11 cellular contexts compared by ENCODE assay signal in the genomic region with DNA sequence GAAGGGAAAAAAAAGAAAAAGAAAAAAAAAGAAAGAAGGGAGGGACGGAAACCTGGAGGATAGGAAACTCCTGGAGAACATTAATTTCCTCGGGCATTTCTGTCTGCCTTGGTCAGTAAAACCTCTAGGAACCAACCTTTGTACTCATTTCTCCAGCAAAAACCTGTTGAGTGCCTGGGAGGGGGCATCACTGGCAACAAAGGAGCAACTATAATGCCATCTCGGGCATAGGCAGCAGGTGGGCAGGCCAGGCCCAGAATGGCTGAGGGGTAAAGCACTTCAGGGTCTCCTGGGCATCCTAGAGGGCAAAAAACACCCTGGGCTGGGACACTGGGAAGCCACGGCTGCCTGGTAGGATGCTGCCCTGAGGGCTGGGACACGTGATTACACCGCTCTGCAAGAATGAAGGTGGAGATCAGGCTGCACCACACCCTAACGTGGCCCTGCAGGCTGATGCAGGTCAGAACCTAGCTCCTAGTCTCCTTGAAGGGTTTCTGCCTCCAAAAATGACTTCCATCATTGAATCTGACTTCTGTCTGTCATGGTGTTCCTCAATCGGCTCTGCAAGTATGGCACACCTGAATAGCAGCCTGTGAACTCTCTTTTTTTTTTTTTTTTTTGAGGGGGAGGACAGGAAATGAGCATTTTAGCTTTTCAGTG. TPM values are rescaled to one million over a fixed set of nuclear protein-coding genes. Genes with fewer than 3 reads are reported as not detected.
DNase-seq lines count a peak whose midpoint lies in the region; ATAC-seq and TF ChIP-seq lines count a peak whose summit lies in the region.
"Had no signal": no experiment of that assay in that cellular context is flagged by ENCODE, and none has a peak within 500 bp of the region (broad histone marks: within the 10 kb centered on the region; RNA-seq: fewer than 3 reads in every experiment).

No MANE protein-coding gene starts in this region.

- H3F3A ChIP-seq in DOHH2 (ENCODE audit: control insufficient read depth, insufficient read depth), result no peaks in the 10 kb centered on the region; the same call in 1 of the 2 replicates
- H3F3A ChIP-seq in PC-9 (ENCODE audit: insufficient read depth, low read depth), result peaks cover 24% of the 10 kb centered on the region

- TF ChIP-seq CTCF in DOHH2 (IDR thresholded peaks at IDR 0.05; ENCODE audit: low read depth, low read length, poor library complexity, severe bottlenecking) (no peak), PC-9 (conservative IDR thresholded peaks at IDR 0.05) (no peak)

- no peak overlapping the region for H2AFZ ChIP-seq in PC-9

- 40 to 47% methylated on average over 8 of the region's 8 CpGs for WGBS in esophagus, 2 donors

- CTCF ChIA-PET in PC-9 (lab: Charles Lee), result interaction anchor here (0.6 to 0.7 kb wide), 3 partner anchors 500 to 1494 kb away, joined by 6 to 13 read pairs (median 9); no protein-coding TSS in a partner anchor

- no peaks in the 10 kb centered on the region for H3K9me3 ChIP-seq in DOHH2 (ENCODE audit: control insufficient read depth, insufficient read depth, low read length)
- H3K9me3 ChIP-seq in PC-9 (ENCODE audit: insufficient read depth, low read depth), result no peaks in the 10 kb centered on the region
- H3K9me3 ChIP-seq in esophagus (ENCODE audit: control insufficient read depth in 2 of 2, insufficient read depth in 1 of 2, low read depth in 1 of 2, low read length in 1 of 2), result no peaks in the 10 kb centered on the region
- H3K9me3 ChIP-seq: ascending aorta had no signal

- H4K20me1 ChIP-seq in DOHH2 (ENCODE audit: control insufficient read depth, insufficient read depth, low read depth, low read length) (no peaks in the 10 kb centered on the region), PC-9 (ENCODE audit: insufficient read depth) (no peaks in the 10 kb centered on the region)

- no peak overlapping the region; the same call in 1 of the 2 replicates for H3K27ac ChIP-seq in DOHH2 (ENCODE audit: low read depth, low read length)
- no peak overlapping the region for H3K27ac ChIP-seq in PC-9
- peak overlapping the region; percentile 9 to 82 for H3K27ac ChIP-seq in esophagus (ENCODE audit: low read depth in 2 of 2, low read length in 1 of 2)
- H3K27ac ChIP-seq: ascending aorta had no signal

- peak overlapping the region; percentile 36 for H3K4me2 ChIP-seq in DOHH2 (ENCODE audit: low read length)
- H3K4me2 ChIP-seq in PC-9, result peak overlapping the region; percentile 59

- H3K36me3 ChIP-seq in DOHH2 (ENCODE audit: control insufficient read depth, low read length) (peaks cover 4% of the 10 kb centered on the region), PC-9 (ENCODE audit: low read depth) (no peaks in the 10 kb centered on the region), esophagus (ENCODE audit: control insufficient read depth in 2 of 2, insufficient read depth in 2 of 2, low read length in 1 of 2) (no peaks in the 10 kb centered on the region)
- H3K36me3 ChIP-seq: ascending aorta had no signal

- BruUV-seq in PC-9 (replicated peaks; lab: Mats Ljungman, UMichigan), result no TSS peak

- H3K9me2 ChIP-seq in DOHH2 (replicated peaks; ENCODE audit: control insufficient read depth, low read length), result no peaks in the 10 kb centered on the region
- H3K9me2 ChIP-seq in PC-9 (ENCODE audit: insufficient read depth), result no peaks in the 10 kb centered on the region

- H3K4me3 ChIP-seq in DOHH2 (ENCODE audit: low read length) (no peak overlapping the region), PC-9 (no peak overlapping the region), esophagus (ENCODE audit: low read depth in 1 of 2, low read length in 2 of 2) (no peak overlapping the region)
- H3K4me3 ChIP-seq: ascending aorta had no signal

- POLR2A ChIA-PET in PC-9 (lab: Charles Lee; ENCODE audit: unreplicated experiment), result interaction anchor here (0.6 kb wide), 2 partner anchors 16 to 63 kb away, joined by 3 to 14 read pairs; no protein-coding TSS in a partner anchor

- H3K4me1 ChIP-seq in DOHH2 (ENCODE audit: control insufficient read depth, low read length) (peaks cover 36% of the 10 kb centered on the region), PC-9 (replicated peaks; ENCODE audit: insufficient read depth) (peaks cover 15% of the 10 kb centered on the region), esophagus (ENCODE audit: control insufficient read depth in 2 of 2, insufficient read depth in 2 of 2, low read length in 1 of 2) (peaks cover 8 to 9% of the 10 kb centered on the region in 2 donors)

- ATAC-seq in GM21381 (IDR thresholded peaks at IDR 0.05; ENCODE audit: unreplicated experiment), result no peak

- peak; percentile 40 for DNase-seq in A172 (ENCODE audit: low spot score)
- peak; percentile 69 to 78 for DNase-seq in PC-9
- DNase-seq in NOMO-1 treated with DMSO at 0.1 percent for 48 hours (lab: John Stamatoyannopoulos, UW; ENCODE audit: unreplicated experiment), result no peak
- no peak for DNase-seq in dermis blood vessel endothelial cell
- no peak for DNase-seq in activated effector memory CD4-positive, alpha-beta T cell treated with Interleukin-2 at 50 U/mL for 16 hours
- DNase-seq: NCI-H2081; stimulated activated CD4-positive, alpha-beta T cell treated with anti-CD3 and anti-CD28 coated beads, Interleukin-2, amount 100 ng/mL, for 48 hours had no signal

- H3K27me3 ChIP-seq in DOHH2 (ENCODE audit: control insufficient read depth, low read length), result peaks cover 9% of the 10 kb centered on the region
- peaks cover 17% of the 10 kb centered on the region; the same call in 1 of the 2 replicates for H3K27me3 ChIP-seq in PC-9 (ENCODE audit: insufficient read depth, low read depth)
- H3K27me3 ChIP-seq in esophagus (ENCODE audit: control insufficient read depth in 1 of 2, insufficient read depth in 2 of 2, low read length in 2 of 2), result no peaks in the 10 kb centered on the region
- H3K27me3 ChIP-seq: ascending aorta had no signal

- intact Hi-C loops in PC-9 (cut with micrococcal nuclease; ENCODE audit: unreplicated experiment), result no loop called here

- H3K79me2 ChIP-seq in DOHH2 (ENCODE audit: control insufficient read depth, low read length) (peaks cover 11% of the 10 kb centered on the region), PC-9 (ENCODE audit: low read depth) (0 out of 2 replicates have a peak, but pooled peaks cover 2% of the 10 kb centered on the region)

RNA-seq across cellular contexts. Expression of gene TRAPPC14, which starts 4.5 kb away (rescaled TPM):
- total RNA-seq in A172 (2014; rRNA removed; shearing (Covaris generic)), result 9.0 and 11.2 TPM in 2 replicates
- 20.5 and 23.4 TPM in 2 replicates for total RNA-seq in PC-9 (2021)
- polyA plus RNA-seq in esophagus, result 10 to 100 TPM; 18.5 to 27.2 TPM
- 4.1 and 4.7 TPM in 2 replicates for total RNA-seq in dermis blood vessel endothelial cell

RNA-seq across cellular contexts. Expression of gene GAL3ST4, which starts 5.4 kb away (rescaled TPM):
- 0.07 and 0.46 TPM in 2 replicates for total RNA-seq in A172 (2014; rRNA removed; shearing (Covaris generic))
- 1.4 and 2.7 TPM in 2 replicates for total RNA-seq in PC-9 (2021)
- polyA plus RNA-seq in esophagus, result 1 to 10 TPM; 4.4 to 5.1 TPM
- total RNA-seq in dermis blood vessel endothelial cell, result 0.17 and 0.88 TPM in 2 replicates

RNA-seq across cellular contexts. Expression of gene GPC2, which starts 14.2 kb away (rescaled TPM):
- total RNA-seq in A172 (2014; rRNA removed; shearing (Covaris generic)), result 4.6 and 7.4 TPM in 2 replicates
- total RNA-seq in PC-9 (2021) (4.5 and 10.0 TPM in 2 replicates), dermis blood vessel endothelial cell (2.8 and 4.4 TPM in 2 replicates)
- 1 to 10 TPM; 1.1 to 2.2 TPM for polyA plus RNA-seq in esophagus
- total RNA-seq: ascending aorta had no signal

RNA-seq across cellular contexts. Expression of gene LAMTOR4, which starts 14.3 kb away (rescaled TPM):
- 154 and 178 TPM in 2 replicates for total RNA-seq in A172 (2014; rRNA removed; shearing (Covaris generic))
- total RNA-seq in PC-9 (2021) (160 and 285 TPM in 2 replicates), dermis blood vessel endothelial cell (55.1 and 133 TPM in 2 replicates)
- polyA plus RNA-seq in esophagus, result 100 to 1,000 TPM in 1 of 2 donors, 10 to 100 TPM in 1; 85.7 to 138 TPM

RNA-seq across cellular contexts. Expression of gene STAG3, which starts 14.7 kb away (rescaled TPM):
- total RNA-seq in A172 (2014; rRNA removed; shearing (Covaris generic)), result 2.9 and 9.0 TPM in 2 replicates
- total RNA-seq in PC-9 (2021) (0.83 and 1.4 TPM in 2 replicates), dermis blood vessel endothelial cell (0.17 and 0.23 TPM in 2 replicates)
- polyA plus RNA-seq in esophagus, result under 1 TPM; 0.25 to 0.73 TPM
- total RNA-seq: ascending aorta had no signal

Comparison
In these comparisons a context has a peak if more than half of its experiments do, and no peak if none do; other contexts are left out.
1. DNase-seq: peak in A172 (single experiment) and PC-9 (2 of 2); none in NOMO-1 treated with DMSO at 0.1 percent for 48 hours (single experiment), dermis blood vessel endothelial cell (single experiment) and activated effector memory CD4-positive, alpha-beta T cell treated with Interleukin-2 at 50 U/mL for 16 hours (single experiment).
2. H3K27ac ChIP-seq: peak in esophagus (2 of 2); none in DOHH2 (single experiment) and PC-9 (single experiment).